ENCODE assay signal across 1 cellular context in genomic region chr17:17590141-17590735, GRCh38.
TF ChIP-seq lines count a peak whose summit lies in the region.

No MANE protein-coding gene starts in this region.

TF ChIP-seq in GM12878, 131 proteins besides CTCF, POLR2A, EP300 and RAD21 (continued from another document):
- TF ChIP-seq CUX1 (IDR thresholded peaks at IDR 0.05; ENCODE audit: insufficient replicate concordance, low read depth, low read length), result no peak
- no peak for TF ChIP-seq KDM1A (IDR thresholded peaks at IDR 0.05; ENCODE audit: borderline replicate concordance)
- no peak for TF ChIP-seq NFYA (IDR thresholded peaks at IDR 0.05; ENCODE audit: borderline replicate concordance, low read depth, low read length)
- no peak for TF ChIP-seq SREBF2 (IDR thresholded peaks at IDR 0.05; ENCODE audit: low read length)
- TF ChIP-seq ZBED1 (IDR thresholded peaks at IDR 0.05; ENCODE audit: borderline replicate concordance), result no peak
- TF ChIP-seq USF2 (IDR thresholded peaks at IDR 0.05; ENCODE audit: borderline replicate concordance, low read depth, low read length), result no peak
- TF ChIP-seq CHD1 (IDR thresholded peaks at IDR 0.05; ENCODE audit: low read depth, low read length), result no peak
- no peak for TF ChIP-seq SPI1 (IDR thresholded peaks at IDR 0.05; ENCODE audit: borderline replicate concordance, insufficient read depth, low read depth, low read length)
- no peak for TF ChIP-seq NKRF (conservative IDR thresholded peaks at IDR 0.05)
